ENCODE assay signal across 1 cellular context in genomic region chr6:11043552-11043960, GRCh38.
TF ChIP-seq lines count a peak whose summit lies in the region.

No MANE protein-coding gene starts in this region.

TF ChIP-seq in GM23338, 12 proteins besides CTCF, POLR2A, EP300 and RAD21:
- TF ChIP-seq ZNF462 (CRISPR knock-in tag; IDR thresholded peaks at IDR 0.05) (no peak), EZH2 (IDR thresholded peaks at IDR 0.05; ENCODE audit: low read depth, unreplicated experiment) (peak; percentile 53)
TF ChIP-seq in GM23338: peak in this region for 1.
